ENCODE assay signal across 23 cellular contexts in genomic region chr7:140197938-140198337, GRCh38.
"Had no signal": no experiment of that assay in that cellular context is flagged by ENCODE, and none has a peak within 500 bp of the region (broad histone marks: within the 10 kb centered on the region; RNA-seq: fewer than 3 reads in every experiment).

No MANE protein-coding gene starts in this region.

- H3K36me3 ChIP-seq: colonic mucosa, esophagus squamous epithelium, gastrocnemius medialis, heart right ventricle, left lung, lower lobe of right lung had no signal

- H3K27ac Mint-ChIP-seq: effector memory CD8-positive, alpha-beta T cell; endodermal cell; mesothelial cell of epicardium had no signal

- H3K27me3 ChIP-seq: colonic mucosa, esophagus squamous epithelium, gastrocnemius medialis, heart right ventricle, left lung had no signal

- H3K4me3 ChIP-seq: colonic mucosa, esophagus squamous epithelium, gastrocnemius medialis, heart right ventricle, left lung, lower lobe of right lung, mucosa of descending colon had no signal

- H3K4me3 Mint-ChIP-seq: dendritic cell treated with granulocyte-macrophage colony-stimulating factor and Interleukin-4, amounts not matched to agents 40 ng/mL and 50 ng/mL, for 4 days; effector memory CD8-positive, alpha-beta T cell; endodermal cell; mesothelial cell of epicardium had no signal

- H3K9me3 Mint-ChIP-seq: effector memory CD8-positive, alpha-beta T cell had no signal

- H3K4me1 Mint-ChIP-seq: endodermal cell, mesothelial cell of epicardium had no signal

- ATAC-seq: effector memory CD8-positive, alpha-beta T cell; gastrocnemius medialis; heart right ventricle; left cardiac atrium; left lung; left ventricle myocardium superior; lower lobe of right lung; mucosa of descending colon had no signal

- H3K4me1 ChIP-seq: colonic mucosa, gastrocnemius medialis, left lung, lower lobe of right lung had no signal

- H3K27ac ChIP-seq: colonic mucosa, epithelial cell of prostate, esophagus squamous epithelium, gastrocnemius medialis, heart right ventricle, left lung, lower lobe of right lung had no signal

- DNase-seq: colonic mucosa; cortex of kidney; effector CD8-positive, alpha-beta T cell; effector memory CD8-positive, alpha-beta T cell; endodermal cell; erythroblast; esophagus squamous epithelium; foreskin fibroblast; foreskin melanocyte; gastrocnemius medialis; glutamatergic neuron; head of caudate nucleus; heart right ventricle; hippocampal formation; left cardiac atrium; left lung; left ventricle myocardium superior; lower lobe of right lung; mesenchymal stem cell; mucosa of descending colon had no signal

- H3K9me3 ChIP-seq: colonic mucosa, esophagus squamous epithelium, gastrocnemius medialis, left lung, lower lobe of right lung, mucosa of descending colon had no signal

- H3K36me3 Mint-ChIP-seq: mesothelial cell of epicardium had no signal

- H3K27me3 Mint-ChIP-seq: dendritic cell treated with granulocyte-macrophage colony-stimulating factor and Interleukin-4, amounts not matched to agents 40 ng/mL and 50 ng/mL, for 4 days had no signal
